In the genomic region with DNA sequence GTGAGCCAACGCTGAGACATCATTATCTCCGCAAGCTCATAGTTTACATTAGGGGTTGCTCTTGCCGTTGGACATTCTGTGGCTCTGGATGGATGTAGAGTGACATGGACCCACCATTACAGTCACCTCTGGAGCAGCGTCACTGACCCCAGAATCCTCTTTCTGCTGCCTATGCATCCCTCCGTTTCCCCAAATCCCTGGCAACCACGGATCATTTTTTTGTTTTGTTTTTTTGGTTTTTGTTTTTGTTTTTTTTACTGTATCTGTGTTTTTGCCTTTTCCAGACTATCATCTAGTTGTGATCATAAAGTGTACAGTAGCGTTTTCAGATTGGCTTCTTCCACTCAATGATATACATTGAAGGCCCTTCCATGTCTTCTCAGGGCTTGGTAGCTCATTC, we compare ENCODE assay signal across 22 cellular contexts. TPM values are rescaled to one million over a fixed set of nuclear protein-coding genes. Genes with fewer than 3 reads are reported as not detected.
DNase-seq lines count a peak whose midpoint lies in the region; ATAC-seq, FAIRE-seq and TF ChIP-seq lines count a peak whose summit lies in the region.
"Had no signal": no experiment of that assay in that cellular context is flagged by ENCODE, and none has a peak within 500 bp of the region (broad histone marks: within the 10 kb centered on the region; RNA-seq: fewer than 3 reads in every experiment).

No MANE protein-coding gene starts in this region.

- H3K9ac ChIP-seq in GM12878 (ENCODE audit: control insufficient read depth, insufficient read depth, low read length) (peak overlapping the region; percentile 28; the same call in 1 of the 2 replicates), skeletal muscle tissue (ENCODE audit: low read depth in 1 of 3, low read length in 3 of 3) (no peak overlapping the region)

- peak overlapping the region; percentile 46 for H3K27ac ChIP-seq in GM12878 (ENCODE audit: control insufficient read depth, insufficient read depth)
- H3K27ac ChIP-seq in skeletal muscle tissue (ENCODE audit: low read depth, low read length), result peak overlapping the region; percentile 56

- POLR2A ChIA-PET in GM12878 (lab: Charles Lee), result interaction anchor here (1.0 to 4.5 kb wide), 4 partner anchors 14 to 40 kb away, joined by 3 to 33 read pairs (median 21); no protein-coding TSS in a partner anchor

- peaks cover 93% of the 10 kb centered on the region for H3K79me2 ChIP-seq in GM12878 (ENCODE audit: control insufficient read depth, insufficient read depth, low read length)

- TF ChIP-seq RAD21 in GM12878 (IDR thresholded peaks at IDR 0.05; ENCODE audit: insufficient read depth, low read depth, low read length), result no peak

- TF ChIP-seq CTCF in GM12878 (IDR thresholded peaks at IDR 0.05 in 2 of 3, conservative IDR thresholded peaks at IDR 0.05 in 1 of 3; ENCODE audit: control insufficient read depth in 2 of 3, extremely low read depth in 1 of 3, insufficient read depth in 1 of 3, low read depth in 3 of 3, low read length in 3 of 3), result no peak

- no peak for ATAC-seq in GM12878
- ATAC-seq: sciatic nerve had no signal

- intact Hi-C loops in GM12878 (cut with micrococcal nuclease; ENCODE audit: unreplicated experiment), result loop anchor here (5.0 kb wide), 1 partner anchor 54 kb away; no protein-coding TSS in a partner anchor
- intact Hi-C loops in posterior vena cava (cut with DNase I), result no loop called here

- peak overlapping the region; percentile 14 for H3K4me3 Mint-ChIP-seq in T-helper 2 cell treated with Interferon-gamma antibody and Interleukin-4, amounts not matched to agents 5 μg/mL and 100 μg/mL, for 36 hours

- peak overlapping the region; percentile 63 for H3K27ac Mint-ChIP-seq in T-helper 2 cell treated with Interferon-gamma antibody and Interleukin-4, amounts not matched to agents 5 μg/mL and 100 μg/mL, for 36 hours

- no peak overlapping the region for H2AFZ ChIP-seq in GM12878 (ENCODE audit: control insufficient read depth, low read depth, low read length)

- H3K4me2 ChIP-seq in GM12878 (ENCODE audit: control insufficient read depth, insufficient read depth), result peak overlapping the region; percentile 31; the same call in 1 of the 2 replicates

- FAIRE-seq in GM18507 (lab: Jason Lieb, UNC) (peak; percentile 31), GM12878 (lab: Jason Lieb, UNC) (no peak), frontal cortex (lab: Jason Lieb, UNC) (no peak)
- FAIRE-seq: astrocyte had no signal

- no peaks in the 10 kb centered on the region for H3K27me3 ChIP-seq in GM12878 (replicated peaks in 1 of 2; ENCODE audit: control insufficient read depth in 2 of 2, insufficient read depth in 2 of 2, low read length in 1 of 2)
- no peaks in the 10 kb centered on the region for H3K27me3 ChIP-seq in skeletal muscle tissue (ENCODE audit: control insufficient read depth in 3 of 3, insufficient read depth in 3 of 3, low read length in 3 of 3)
- H3K27me3 ChIP-seq: BE2C had no signal

- DNase-seq in T-helper 2 cell treated with Interferon-gamma antibody and Interleukin-4, amounts not matched to agents 5 μg/mL and 100 μg/mL, for 36 hours (ENCODE audit: low spot score), result no peak
- no peak for DNase-seq in T-helper 2 cell
- no peak for DNase-seq in GM18507 (ENCODE audit: extremely low spot score, insufficient read length, low read depth)
- DNase-seq in GM12878 (ENCODE audit: low read depth, low spot score), result no peak
- DNase-seq in posterior vena cava (ENCODE audit: low spot score), result no peak
- no peak for DNase-seq in frontal cortex (ENCODE audit: low spot score in 2 of 2)
- DNase-seq in SK-N-DZ (ENCODE audit: low spot score), result no peak
- DNase-seq: activated CD4-positive, CD25-positive, alpha-beta regulatory T cell; activated CD8-positive, alpha-beta memory T cell treated with anti-CD3 and anti-CD28 coated beads, Interleukin-2, amount 50 U/mL, for 48 hours; activated naive CD4-positive, alpha-beta T cell; BE2C; HCEC 1CT; head of caudate nucleus; NCI-H1436; NCI-H774; occipital lobe; SIG-M5; stomach had no signal

- no peak for TF ChIP-seq EP300 in GM12878 (IDR thresholded peaks at IDR 0.05; ENCODE audit: borderline replicate concordance in 1 of 2, control insufficient read depth in 1 of 2, low read depth in 2 of 2, low read length in 2 of 2)

- no TSS peak for BruUV-seq in GM12878 (replicated peaks; lab: Mats Ljungman, UMichigan)

- no peaks in the 10 kb centered on the region; the same call in 2 of the 3 replicates for H3K9me3 ChIP-seq in GM12878 (replicated peaks; ENCODE audit: control insufficient read depth, insufficient read depth, low read length)
- H3K9me3 ChIP-seq in skeletal muscle tissue (ENCODE audit: control insufficient read depth in 3 of 3, low read length in 3 of 3), result no peaks in the 10 kb centered on the region
- H3K9me3 ChIP-seq: BE2C, stomach had no signal

- in situ Hi-C loops in GM12878 (cut with MboI), result loop anchor here (25.0 kb wide), 1 partner anchor 1366 kb away; no protein-coding TSS in a partner anchor

- H3K4me1 ChIP-seq in GM12878 (ENCODE audit: control insufficient read depth, insufficient read depth, low read length) (peaks cover 23% of the 10 kb centered on the region), skeletal muscle tissue (ENCODE audit: control insufficient read depth in 3 of 3, insufficient read depth in 3 of 3, low read length in 3 of 3) (peaks cover 81 to 85% (median 85%) of the 10 kb centered on the region in 3 donors)
- H3K4me1 ChIP-seq: BE2C had no signal

- RAD21 ChIA-PET in GM12878 (lab: Charles Lee; ENCODE audit: unreplicated experiment), result interaction anchor here (1.2 to 4.9 kb wide), 4 partner anchors 15 to 58 kb away, joined by 3 to 42 read pairs (median 8); no protein-coding TSS in a partner anchor

- no peaks in the 10 kb centered on the region for H3K27me3 Mint-ChIP-seq in T-helper 2 cell treated with Interferon-gamma antibody and Interleukin-4, amounts not matched to agents 5 μg/mL and 100 μg/mL, for 36 hours (ENCODE audit: low read depth)

- WGBS in GM12878 (ENCODE audit: insufficient coverage, insufficient replicate concordance, low lambda C conversion rate, missing lambda C conversion rate), result over 99% methylated on average over 7 of the region's 7 CpGs

- CTCF ChIA-PET in GM12878 (lab: Yijun Ruan, JAX), result interaction anchor here (1.4 to 9.4 kb wide), 6 partner anchors 9 to 53 kb away, joined by 3 to 74 read pairs (median 6); no protein-coding TSS in a partner anchor

- 0 out of 2 replicates have a peak, but pooled peaks cover 2% of the 10 kb centered on the region for H4K20me1 ChIP-seq in GM12878 (ENCODE audit: control insufficient read depth, insufficient read depth)

- no peaks in the 10 kb centered on the region for H3K9me3 Mint-ChIP-seq in T-helper 2 cell treated with Interferon-gamma antibody and Interleukin-4, amounts not matched to agents 5 μg/mL and 100 μg/mL, for 36 hours

- SMC1A ChIA-PET in GM12878 (lab: Charles Lee; ENCODE audit: uncharacterized antibody, unreplicated experiment), result interaction anchor here (0.9 to 4.3 kb wide), 6 partner anchors 11 to 58 kb away, joined by 3 to 29 read pairs (median 7); no protein-coding TSS in a partner anchor

- peaks cover 5% of the 10 kb centered on the region for H3K36me3 Mint-ChIP-seq in T-helper 2 cell treated with Interferon-gamma antibody and Interleukin-4, amounts not matched to agents 5 μg/mL and 100 μg/mL, for 36 hours (ENCODE audit: low read depth)

- no peak for TF ChIP-seq POLR2A in GM12878 (IDR thresholded peaks at IDR 0.05; ENCODE audit: low read depth, low read length)

- H3K4me3 ChIP-seq in GM12878 (peak overlapping the region; percentile 39), skeletal muscle tissue (ENCODE audit: low read length in 3 of 3) (no peak overlapping the region)
- H3K4me3 ChIP-seq: lung had no signal

- H3K4me1 Mint-ChIP-seq in T-helper 2 cell treated with Interferon-gamma antibody and Interleukin-4, amounts not matched to agents 5 μg/mL and 100 μg/mL, for 36 hours (ENCODE audit: low read depth), result peaks cover 45% of the 10 kb centered on the region

- peaks cover 4 to 30% of the 10 kb centered on the region in 2 experiments for H3K36me3 ChIP-seq in GM12878 (ENCODE audit: control insufficient read depth in 2 of 2, insufficient read depth in 2 of 2, low read length in 1 of 2)
- no peaks in the 10 kb centered on the region for H3K36me3 ChIP-seq in skeletal muscle tissue (ENCODE audit: control insufficient read depth in 3 of 3, insufficient read depth in 3 of 3, low read length in 3 of 3)
- H3K36me3 ChIP-seq: BE2C, stomach had no signal

TF ChIP-seq in GM12878, 131 proteins besides CTCF, POLR2A, EP300 and RAD21 (continues in another document):
- TF ChIP-seq, protein P1, sequence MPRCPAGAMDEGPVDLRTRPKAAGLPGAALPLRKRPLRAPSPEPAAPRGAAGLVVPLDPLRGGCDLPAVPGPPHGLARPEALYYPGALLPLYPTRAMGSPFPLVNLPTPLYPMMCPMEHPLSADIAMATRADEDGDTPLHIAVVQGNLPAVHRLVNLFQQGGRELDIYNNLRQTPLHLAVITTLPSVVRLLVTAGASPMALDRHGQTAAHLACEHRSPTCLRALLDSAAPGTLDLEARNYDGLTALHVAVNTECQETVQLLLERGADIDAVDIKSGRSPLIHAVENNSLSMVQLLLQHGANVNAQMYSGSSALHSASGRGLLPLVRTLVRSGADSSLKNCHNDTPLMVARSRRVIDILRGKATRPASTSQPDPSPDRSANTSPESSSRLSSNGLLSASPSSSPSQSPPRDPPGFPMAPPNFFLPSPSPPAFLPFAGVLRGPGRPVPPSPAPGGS (IDR thresholded peaks at IDR 0.05; ENCODE audit: borderline replicate concordance, insufficient read depth, low read depth, low read length, poor library complexity, severe bottlenecking), result no peak
- TF ChIP-seq BMI1 (IDR thresholded peaks at IDR 0.05; ENCODE audit: borderline replicate concordance), result no peak

RNA-seq across cellular contexts. Expression of a gene that starts 4.0 kb away (rescaled TPM):
- total RNA-seq in GM12878 (2013; cell fraction: nucleolus; rRNA removed), result 111 and 117 TPM in 2 replicates
- total RNA-seq in GM12878 (2014; rRNA removed) (134 and 152 TPM in 2 replicates), GM12878 (2014; rRNA removed; fragmentation: Illumina TruSeq; extraction: Trizol) (69.7 and 70.3 TPM in 2 replicates), GM12878 (2021) (154 and 159 TPM in 2 replicates), skeletal muscle tissue (11.0 TPM), posterior vena cava (10 to 100 TPM; 49.6 to 51.1 TPM), frontal cortex (5.7 TPM)
- 66.8 TPM for polyA plus RNA-seq in GM12878 (2011; ENCODE audit: low read depth)
- polyA plus RNA-seq in GM12878 (2011; rRNA removed) (206 and 264 TPM in 2 replicates), GM12878 (2014; fragmentation: Illumina TruSeq; extraction: Trizol) (40.7 and 82.2 TPM in 2 replicates), GM12878 (2014; fragmentation: Nextera tagmentation; extraction: Ambion mirVana) (1 to 10 TPM; 5.2 to 7.1 TPM), GM12878 (2014; rRNA removed) (239 and 255 TPM in 2 replicates), GM12878 (2016; fragmentation: Nextera tagmentation; extraction: Ambion mirVana) (10 to 100 TPM; 60.9 to 66.9 TPM)
- 342 and 427 TPM in 2 replicates for polyA plus RNA-seq in GM12878 (2011; cell fraction: cytosol; rRNA removed)
- 245 and 262 TPM in 2 replicates for polyA plus RNA-seq in GM12878 (2011; cell fraction: nucleus; rRNA removed)
- 179 and 250 TPM in 2 replicates for polyA plus RNA-seq in GM12878 (2012)
- 124 and 137 TPM in 2 replicates for polyA minus RNA-seq in GM12878 (2011; rRNA and poly(A)+ RNA removed)
- 41.4 and 42.4 TPM in 2 replicates for polyA minus RNA-seq in GM12878 (2011; cell fraction: cytosol; rRNA and poly(A)+ RNA removed)
- polyA minus RNA-seq in GM12878 (2011; cell fraction: nucleus; rRNA and poly(A)+ RNA removed), result 18.9 and 21.1 TPM in 2 replicates
- 0.10 TPM in 2 replicates for polyA plus RNA-seq in SK-N-DZ (2014; cell fraction: cytosol; rRNA removed)
- 1.1 TPM in 1 of 2 replicates, not detected in the other for polyA plus RNA-seq in SK-N-DZ (2014; cell fraction: nucleus; rRNA removed)
